In genomic region chr1:109655624-109656519, GRCh38 we compare ENCODE assay signal across 8 cellular contexts. TPM values are rescaled to one million over a fixed set of nuclear protein-coding genes. Genes with fewer than 3 reads are reported as not detected.
DNase-seq lines count a peak whose midpoint lies in the region; ATAC-seq and TF ChIP-seq lines count a peak whose summit lies in the region.

Gene GSTM4, plus strand, starts transcription at chr1:109656099. Its CDS starts 291 bp downstream, at chr1:109656390.

- peak; percentile 63 for DNase-seq in SIG-M5 treated with dmso at 0.1 percent for 504 hours (lab: John Stamatoyannopoulos, UW; ENCODE audit: unreplicated experiment)
- DNase-seq in SIG-M5 (lab: John Stamatoyannopoulos, UW): no peak
- peak; percentile 62 for DNase-seq in NCI-H345 (lab: John Stamatoyannopoulos, UW)
- peak; percentile 62 to 74 for DNase-seq in activated CD4-positive, alpha-beta T cell treated with anti-CD3 and anti-CD28 coated beads for 24 hours (ENCODE audit: low read depth in 2 of 2)
- peak; percentile 93 for DNase-seq in chondrocyte (ENCODE audit: low spot score)
- peak in 3 of 4 experiments; percentile 45 to 72 (median 59) for DNase-seq in stimulated activated CD4-positive, alpha-beta T cell treated with anti-CD3 and anti-CD28 coated beads, Interleukin-1b, Interleukin-23, amount 100 ng/mL, for 24 hours (ENCODE audit: low read depth in 4 of 4, low spot score in 1 of 4)

- H3K27me3 ChIP-seq in layer of hippocampus (ENCODE audit: control insufficient read depth, insufficient read depth, low read length): no peaks in the 10 kb centered on the region

- peaks cover 1% of the 10 kb centered on the region for H3K36me3 Mint-ChIP-seq in chondrocyte (ENCODE audit: low read depth)

- ATAC-seq in HG02885 (IDR thresholded peaks at IDR 0.05; ENCODE audit: poor library complexity, unreplicated experiment): peak; percentile 94

- peak within 1 kb of the TSS; percentile 85 for H3K27ac ChIP-seq in layer of hippocampus (ENCODE audit: low read depth, low read length)

- H3K4me1 Mint-ChIP-seq in chondrocyte (ENCODE audit: low read depth): peaks cover 28% of the 10 kb centered on the region

- H3K4me3 Mint-ChIP-seq in chondrocyte (ENCODE audit: unreplicated experiment): peak within 1 kb of the TSS; percentile 85

- TF ChIP-seq CTCF in chondrocyte (IDR thresholded peaks at IDR 0.05): no peak

- no peaks in the 10 kb centered on the region for H3K9me3 Mint-ChIP-seq in chondrocyte (ENCODE audit: low read depth)

- H3K27me3 Mint-ChIP-seq in chondrocyte (ENCODE audit: low read depth): no peaks in the 10 kb centered on the region

- H3K27ac Mint-ChIP-seq in chondrocyte (ENCODE audit: unreplicated experiment): peak within 1 kb of the TSS; percentile 93

RNA-seq across cellular contexts. Expression of gene GSTM4, which starts in this region (rescaled TPM):
- 14.5 to 20.8 TPM (median 14.8 TPM) in 3 replicates for total RNA-seq in chondrocyte
